Comparison of ENCODE assay signal across 1 cellular context in genomic region chr11:70313945-70314344, GRCh38.
TF ChIP-seq lines count a peak whose summit lies in the region.

No MANE protein-coding gene starts in this region.

TF ChIP-seq in H1, 55 proteins besides CTCF, POLR2A, EP300 and RAD21:
- TF ChIP-seq YY1 (IDR thresholded peaks at IDR 0.05; ENCODE audit: low read depth, low read length) (no peak), SP4 (IDR thresholded peaks at IDR 0.05; ENCODE audit: low read length) (no peak), SP2 (IDR thresholded peaks at IDR 0.05; ENCODE audit: low read length) (no peak), CBX5 (IDR thresholded peaks at IDR 0.05; ENCODE audit: low read depth, low read length) (no peak), CHD1 (IDR thresholded peaks at IDR 0.05; ENCODE audit: low read depth, low read length) (no peak), SIN3A (conservative IDR thresholded peaks at IDR 0.05 in 1 of 2, IDR thresholded peaks at IDR 0.05 in 1 of 2; ENCODE audit: low read depth in 1 of 2, low read length in 2 of 2) (no peak), CHD2 (IDR thresholded peaks at IDR 0.05; ENCODE audit: low read length) (no peak), CEBPB (IDR thresholded peaks at IDR 0.05; ENCODE audit: low read depth, low read length) (no peak)
TF ChIP-seq in H1: peak in this region for 0.
